In the genomic region with DNA sequence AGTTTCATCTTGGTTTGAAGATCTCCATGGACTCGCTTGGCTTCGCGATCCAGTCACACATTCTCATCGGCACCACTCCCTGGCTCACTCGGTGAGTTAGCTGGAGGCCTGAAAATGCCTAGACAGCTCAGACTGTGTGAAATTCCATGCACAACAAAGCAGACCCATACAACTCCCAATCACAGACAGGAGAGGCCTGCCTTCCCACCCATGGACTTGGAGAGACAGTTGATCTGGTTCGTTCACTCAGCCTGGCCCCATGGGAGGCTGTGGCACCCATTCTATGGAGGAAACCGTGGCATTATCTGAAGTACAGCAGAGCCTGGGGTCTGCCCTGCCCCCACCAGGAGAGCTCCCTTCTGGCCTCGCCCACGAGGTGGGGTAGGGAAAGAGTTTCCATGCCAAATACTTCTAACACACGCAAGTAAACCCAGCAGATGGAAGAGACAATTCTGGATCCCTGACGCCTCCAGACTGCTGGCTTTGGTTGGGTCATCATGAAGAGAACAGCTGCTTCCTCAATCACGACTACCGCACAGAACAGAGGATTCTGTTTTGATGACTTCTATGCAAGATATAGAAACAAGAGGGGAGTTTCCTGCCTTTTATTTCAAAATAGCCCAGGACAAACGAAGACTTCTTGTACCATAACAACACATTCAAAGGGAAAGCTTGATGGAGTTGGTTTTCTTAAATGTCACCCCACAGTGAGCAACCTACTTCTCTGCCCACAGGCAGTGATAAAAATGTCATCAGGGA, we compare ENCODE assay signal across 9 cellular contexts.
DNase-seq lines count a peak whose midpoint lies in the region; ATAC-seq and TF ChIP-seq lines count a peak whose summit lies in the region.
"Had no signal": no experiment of that assay in that cellular context is flagged by ENCODE, and none has a peak within 500 bp of the region (broad histone marks: within the 10 kb centered on the region; RNA-seq: fewer than 3 reads in every experiment).

No MANE protein-coding gene starts in this region.

- H3K4me3 ChIP-seq in SU-DHL-6 (ENCODE audit: insufficient read depth, low read length, poor library complexity, severe bottlenecking), result no peak overlapping the region
- no peak overlapping the region for H3K4me3 ChIP-seq in skeletal muscle cell (ENCODE audit: low read depth, low read length)
- H3K4me3 ChIP-seq: SJCRH30 had no signal

- DNase-seq in germinal center (ENCODE audit: low spot score) (peak; percentile 52), skeletal muscle cell (ENCODE audit: low read depth) (peak; percentile 61), NCI-H2227 treated with DMSO at 0.1 percent for 48 hours (lab: John Stamatoyannopoulos, UW) (no peak), AG08396 (ENCODE audit: low spot score) (no peak)

- H3K4me2 ChIP-seq in SU-DHL-6 (ENCODE audit: low read depth, low read length, poor library complexity, severe bottlenecking), result peak overlapping the region; percentile 28

- peaks cover 14% of the 10 kb centered on the region; the same call in 1 of the 2 replicates for H4K20me1 ChIP-seq in SU-DHL-6 (ENCODE audit: low read depth, low read length)

- no peak overlapping the region; the same call in 1 of the 2 replicates for H3K9ac ChIP-seq in SU-DHL-6 (ENCODE audit: low read length)

- ATAC-seq in GM18907 (IDR thresholded peaks at IDR 0.05; ENCODE audit: unreplicated experiment) (peak; percentile 32), HG02970 (IDR thresholded peaks at IDR 0.05; ENCODE audit: low FRiP score, unreplicated experiment) (no peak), HG03045 (IDR thresholded peaks at IDR 0.05; ENCODE audit: unreplicated experiment) (no peak)

- H3K27ac ChIP-seq in SU-DHL-6 (ENCODE audit: low read depth, low read length), result peak overlapping the region; percentile 54
- H3K27ac ChIP-seq: SJCRH30 had no signal

- H3F3A ChIP-seq in SU-DHL-6 (ENCODE audit: insufficient read depth), result peaks cover 41% of the 10 kb centered on the region

- H3K27me3 ChIP-seq in SU-DHL-6 (ENCODE audit: low read length), result no peaks in the 10 kb centered on the region
- H3K27me3 ChIP-seq: SJCRH30 had no signal

- peaks cover 6% of the 10 kb centered on the region; the same call in 1 of the 2 replicates for H3K36me3 ChIP-seq in SU-DHL-6 (ENCODE audit: low read length)
- H3K36me3 ChIP-seq: SJCRH30 had no signal

- no peak for TF ChIP-seq CTCF in SU-DHL-6 (IDR thresholded peaks at IDR 0.05; ENCODE audit: insufficient read depth, low read length, poor library complexity, severe bottlenecking)

- no peaks in the 10 kb centered on the region for H3K9me3 ChIP-seq in SU-DHL-6 (ENCODE audit: insufficient read depth, low read length)
- H3K9me3 ChIP-seq: SJCRH30 had no signal

- no peaks in the 10 kb centered on the region for H3K9me2 ChIP-seq in SU-DHL-6 (replicated peaks; ENCODE audit: insufficient read depth, low read length)

- peaks cover 100% of the 10 kb centered on the region for H3K79me2 ChIP-seq in SU-DHL-6 (ENCODE audit: insufficient read depth, low read length)

- no peak overlapping the region for H2AFZ ChIP-seq in SU-DHL-6 (ENCODE audit: low read depth, low read length, severe bottlenecking)

Comparison
In these comparisons a context has a peak if more than half of its experiments do, and no peak if none do; other contexts are left out.
1. DNase-seq: peak in germinal center (single experiment) and skeletal muscle cell (single experiment); none in NCI-H2227 treated with DMSO at 0.1 percent for 48 hours (single experiment) and AG08396 (single experiment).